In the genomic region with DNA sequence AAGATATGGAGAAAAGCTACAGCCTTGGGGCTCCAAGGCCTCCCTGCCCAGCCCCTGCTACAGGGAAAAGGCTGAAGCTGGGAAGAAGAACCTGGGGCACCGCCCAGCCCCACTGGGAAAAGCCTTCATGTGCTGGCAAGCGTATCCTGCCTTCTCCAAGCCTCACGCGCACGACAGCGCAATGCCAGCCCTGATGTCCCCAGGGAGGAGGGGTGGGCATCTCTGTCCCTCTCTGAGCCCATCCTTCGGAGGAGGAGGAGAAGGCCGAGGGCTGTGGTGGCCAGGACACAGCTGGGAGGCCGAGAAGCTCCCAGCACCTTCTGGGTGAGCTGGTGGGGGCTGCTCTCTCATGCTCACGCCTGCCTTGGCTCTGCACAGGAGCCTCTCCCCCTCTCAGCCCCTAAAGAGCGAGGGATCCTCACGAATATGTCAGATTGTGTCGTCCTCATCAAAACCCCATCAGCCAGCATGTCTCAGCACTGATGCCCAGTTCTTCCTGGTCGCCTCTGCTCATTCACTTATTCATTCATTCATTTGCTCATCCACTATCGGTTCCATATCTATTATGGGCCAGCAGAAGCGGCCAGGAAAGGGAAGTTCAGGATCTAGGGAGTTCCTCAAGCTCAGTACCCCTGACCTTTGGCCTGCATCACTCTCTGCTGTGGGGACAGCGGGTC, we compare ENCODE assay signal across 29 cellular contexts.
"Had no signal": no experiment of that assay in that cellular context is flagged by ENCODE, and none has a peak within 500 bp of the region (broad histone marks: within the 10 kb centered on the region; RNA-seq: fewer than 3 reads in every experiment).

No MANE protein-coding gene starts in this region.

- H3K27me3 Mint-ChIP-seq: activated naive CD8-positive, alpha-beta T cell; naive thymus-derived CD4-positive, alpha-beta T cell; progenitor cell of endocrine pancreas; stimulated activated memory B cell treated with anti-CD40 and anti-IgM and Interleukin-4, amounts not matched to agents 10 μg/mL and 1 μg/mL and 100 μg/mL, for 72 hours; stimulated activated naive CD8-positive, alpha-beta T cell treated with anti-CD3 and anti-CD28 coated beads, Interleukin-15, amount 100 ng/mL, for 72 hours had no signal

- H3K4me1 Mint-ChIP-seq: naive thymus-derived CD4-positive, alpha-beta T cell; stimulated activated memory B cell treated with anti-CD40 and anti-IgM and Interleukin-4, amounts not matched to agents 10 μg/mL and 1 μg/mL and 100 μg/mL, for 72 hours; stimulated activated naive CD8-positive, alpha-beta T cell treated with anti-CD3 and anti-CD28 coated beads, Interleukin-15, amount 100 ng/mL, for 72 hours had no signal

- H3K27ac ChIP-seq: cardiac muscle cell, coronary artery, heart right ventricle, neutrophil, ovary, thyroid gland, upper lobe of right lung had no signal

- H3K27me3 ChIP-seq: cardiac muscle cell, heart right ventricle, neutrophil, ovary, thyroid gland, upper lobe of right lung had no signal

- H3K27ac Mint-ChIP-seq: activated naive CD8-positive, alpha-beta T cell; naive thymus-derived CD4-positive, alpha-beta T cell; progenitor cell of endocrine pancreas; stimulated activated memory B cell treated with anti-CD40 and anti-IgM and Interleukin-4, amounts not matched to agents 10 μg/mL and 1 μg/mL and 100 μg/mL, for 72 hours; T-helper 2 cell treated with Interferon-gamma antibody and Interleukin-4, amounts not matched to agents 5 μg/mL and 100 μg/mL, for 36 hours had no signal

- H3K4me2 ChIP-seq: smooth muscle cell had no signal

- H3K9me3 ChIP-seq: heart right ventricle, neutrophil, ovary, thyroid gland, upper lobe of right lung had no signal

- H3K9me3 Mint-ChIP-seq: naive thymus-derived CD4-positive, alpha-beta T cell; stimulated activated memory B cell treated with anti-CD40 and anti-IgM and Interleukin-4, amounts not matched to agents 10 μg/mL and 1 μg/mL and 100 μg/mL, for 72 hours; stimulated activated naive CD8-positive, alpha-beta T cell treated with anti-CD3 and anti-CD28 coated beads, Interleukin-15, amount 100 ng/mL, for 72 hours; T-helper 2 cell treated with Interferon-gamma antibody and Interleukin-4, amounts not matched to agents 5 μg/mL and 100 μg/mL, for 36 hours had no signal

- DNase-seq: activated CD4-positive, alpha-beta T cell treated with anti-CD3 and anti-CD28 coated beads for 48 hours; activated CD4-positive, alpha-beta T cell treated with anti-CD3 and anti-CD28 coated beads, Interleukin-2, amount 50 U/mL, for 48 hours; activated CD8-positive, alpha-beta memory T cell treated with anti-CD3 and anti-CD28 coated beads for 24 hours; activated effector memory CD4-positive, alpha-beta T cell treated with Interleukin-2 at 50 U/mL for 16 hours; activated naive CD4-positive, alpha-beta T cell treated with Interleukin-2 at 50 U/mL for 16 hours; anterior cingulate cortex; cerebellar nuclear complex; foreskin fibroblast; heart right ventricle; midbrain; naive thymus-derived CD4-positive, alpha-beta T cell; ovary; stimulated activated CD4-positive, alpha-beta T cell treated with anti-CD3 and anti-CD28 coated beads, Interleukin-1b, Interleukin-23, amount 100 ng/mL, for 48 hours; stimulated activated CD4-positive, alpha-beta T cell treated with anti-CD3 and anti-CD28 coated beads, Interleukin-4, amount 100 ng/mL, for 4 hours; stimulated activated CD8-positive, alpha-beta memory T cell treated with anti-CD3 and anti-CD28 coated beads, Interleukin-4, amount 100 ng/mL, for 48 hours; stimulated activated naive CD8-positive, alpha-beta T cell treated with anti-CD3 and anti-CD28 coated beads, Interleukin-15, amount 100 ng/mL, for 72 hours; T-helper 1 cell; thyroid gland; upper lobe of right lung had no signal

- H3K4me3 ChIP-seq: cardiac muscle cell, coronary artery, heart right ventricle, ovary, smooth muscle cell, thyroid gland, upper lobe of right lung had no signal

- H3K4me1 ChIP-seq: heart right ventricle, thyroid gland, upper lobe of right lung had no signal

- H3K36me3 Mint-ChIP-seq: activated naive CD8-positive, alpha-beta T cell had no signal

- H3K4me3 Mint-ChIP-seq: activated naive CD8-positive, alpha-beta T cell; naive thymus-derived CD4-positive, alpha-beta T cell; stimulated activated memory B cell treated with anti-CD40 and anti-IgM and Interleukin-4, amounts not matched to agents 10 μg/mL and 1 μg/mL and 100 μg/mL, for 72 hours; stimulated activated naive CD8-positive, alpha-beta T cell treated with anti-CD3 and anti-CD28 coated beads, Interleukin-15, amount 100 ng/mL, for 72 hours; T-helper 2 cell treated with Interferon-gamma antibody and Interleukin-4, amounts not matched to agents 5 μg/mL and 100 μg/mL, for 36 hours had no signal

- H3K36me3 ChIP-seq: cardiac muscle cell, heart right ventricle, neutrophil, ovary, thyroid gland, upper lobe of right lung had no signal

- ATAC-seq: activated CD4-positive, CD25-positive, alpha-beta regulatory T cell treated with anti-CD3 and anti-CD28 coated beads, Interleukin-2, amount 50 U/mL, for 24 hours; esophagus mucosa; heart right ventricle; naive thymus-derived CD4-positive, alpha-beta T cell; stimulated activated memory B cell treated with anti-CD40 and anti-IgM and Interleukin-4, amounts not matched to agents 10 μg/mL and 1 μg/mL and 100 μg/mL, for 72 hours; stimulated activated naive CD8-positive, alpha-beta T cell treated with anti-CD3 and anti-CD28 coated beads, Interleukin-15, amount 100 ng/mL, for 72 hours had no signal
